Comparison of ENCODE assay signal across 1 cellular context in the genomic region with DNA sequence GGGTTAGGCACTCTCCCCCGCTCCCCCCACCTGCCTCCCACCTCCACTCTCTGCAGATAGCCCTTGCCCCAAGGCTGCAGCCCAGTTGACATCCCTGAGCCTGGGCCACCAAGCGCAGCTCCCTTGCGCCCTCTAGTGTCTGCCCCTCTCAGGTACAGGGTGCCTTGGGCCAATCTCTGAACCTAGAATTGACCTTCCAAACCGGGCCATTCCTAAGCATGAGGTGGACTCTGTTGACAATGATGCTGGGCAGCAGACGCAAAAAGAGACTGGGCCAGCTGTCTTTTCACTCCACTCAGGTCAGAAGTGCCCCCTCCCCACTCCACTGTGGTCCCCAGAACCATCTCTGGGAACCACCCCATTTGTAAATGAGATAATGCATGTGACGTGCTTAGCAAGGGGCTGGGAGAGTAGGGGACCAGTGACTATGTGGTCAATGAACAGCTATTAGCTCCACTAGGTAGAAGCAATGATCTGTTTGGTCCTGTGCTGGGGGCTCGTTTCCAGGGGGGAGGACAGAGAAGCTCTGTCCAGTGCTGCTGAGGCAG.
TF ChIP-seq lines count a peak whose summit lies in the region.

No MANE protein-coding gene starts in this region.

TF ChIP-seq in K562, 482 proteins besides CTCF, POLR2A, EP300 and RAD21 (continued from another document):
- TF ChIP-seq, protein P1, sequence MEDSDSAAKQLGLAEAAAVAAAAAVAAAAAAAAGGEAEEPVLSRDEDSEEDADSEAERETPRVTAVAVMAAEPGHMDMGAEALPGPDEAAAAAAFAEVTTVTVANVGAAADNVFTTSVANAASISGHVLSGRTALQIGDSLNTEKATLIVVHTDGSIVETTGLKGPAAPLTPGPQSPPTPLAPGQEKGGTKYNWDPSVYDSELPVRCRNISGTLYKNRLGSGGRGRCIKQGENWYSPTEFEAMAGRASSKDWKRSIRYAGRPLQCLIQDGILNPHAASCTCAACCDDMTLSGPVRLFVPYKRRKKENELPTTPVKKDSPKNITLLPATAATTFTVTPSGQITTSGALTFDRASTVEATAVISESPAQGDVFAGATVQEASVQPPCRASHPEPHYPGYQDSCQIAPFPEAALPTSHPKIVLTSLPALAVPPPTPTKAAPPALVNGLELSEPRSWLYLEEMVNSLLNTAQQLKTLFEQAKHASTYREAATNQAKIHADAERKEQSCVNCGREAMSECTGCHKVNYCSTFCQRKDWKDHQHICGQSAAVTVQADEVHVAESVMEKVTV (CRISPR knock-in tag; IDR thresholded peaks at IDR 0.05): peak; percentile 81
- TF ChIP-seq JUND (IDR thresholded peaks at IDR 0.05; ENCODE audit: borderline replicate concordance, low read depth, low read length) (peak; percentile 40; the same call in 1 of the 2 replicates), JUND (tag; IDR thresholded peaks at IDR 0.05; ENCODE audit: borderline replicate concordance, low read depth, low read length) (no peak), ZNF511 (CRISPR knock-in tag; IDR thresholded peaks at IDR 0.05) (no peak), ZKSCAN1 (IDR thresholded peaks at IDR 0.05; ENCODE audit: low read depth, low read length) (peak; percentile 30; the same call in 1 of the 2 replicates), CBFA2T3 (IDR thresholded peaks at IDR 0.05) (no peak), CC2D1A (IDR thresholded peaks at IDR 0.05) (peak; percentile 50; the same call in 1 of the 2 replicates), RCOR1 (IDR thresholded peaks at IDR 0.05; ENCODE audit: borderline replicate concordance in 1 of 2, low read depth in 2 of 2, low read length in 2 of 2) (peak in 1 of 2 experiments; percentile 55; a peak in 1 of 4 replicates), ZNF431 (CRISPR knock-in tag; IDR thresholded peaks at IDR 0.05) (no peak), IFI16 (CRISPR knock-in tag; IDR thresholded peaks at IDR 0.05) (no peak), MAZ (CRISPR knock-in tag; conservative IDR thresholded peaks at IDR 0.05 in 1 of 2, IDR thresholded peaks at IDR 0.05 in 1 of 2) (peak in 1 of 2 experiments; percentile 52; a peak in 1 of 4 replicates), ZNF589 (CRISPR knock-in tag; IDR thresholded peaks at IDR 0.05; ENCODE audit: low read depth) (no peak), ZBTB8A (IDR thresholded peaks at IDR 0.05; ENCODE audit: partially characterized antibody) (no peak), STAG1 (CRISPR knock-in tag; IDR thresholded peaks at IDR 0.05; ENCODE audit: borderline replicate concordance) (peak; percentile 93; the same call in 1 of the 2 replicates), CTBP1 (IDR thresholded peaks at IDR 0.05; ENCODE audit: borderline replicate concordance) (peak; percentile 27; the same call in 1 of the 2 replicates), MBD2 (IDR thresholded peaks at IDR 0.05; ENCODE audit: borderline replicate concordance, low read depth) (no peak), ARID3B (CRISPR knock-in tag; IDR thresholded peaks at IDR 0.05; ENCODE audit: borderline replicate concordance) (no peak)
